In genomic region chr5:125294844-125295243, GRCh38 we compare ENCODE assay signal across 19 cellular contexts.
"Had no signal": no experiment of that assay in that cellular context is flagged by ENCODE, and none has a peak within 500 bp of the region (broad histone marks: within the 10 kb centered on the region; RNA-seq: fewer than 3 reads in every experiment).

No MANE protein-coding gene starts in this region.

- H3K9me3 ChIP-seq: gastrocnemius medialis, heart right ventricle, psoas muscle, sigmoid colon, testis, tibial nerve, upper lobe of right lung, vagina had no signal

- H3K9ac ChIP-seq: parathyroid adenoma had no signal

- H3K27me3 Mint-ChIP-seq: naive thymus-derived CD4-positive, alpha-beta T cell; stimulated activated naive B cell treated with anti-CD40 and anti-IgM and Interleukin-4, amounts not matched to agents 10 μg/mL and 1 μg/mL and 100 μg/mL, for 72 hours; stimulated activated naive CD8-positive, alpha-beta T cell treated with anti-CD3 and anti-CD28 coated beads, Interleukin-15, amount 100 ng/mL, for 72 hours had no signal

- H3K27me3 ChIP-seq: gastrocnemius medialis, heart right ventricle, sigmoid colon, testis, tibial nerve, upper lobe of right lung, vagina had no signal

- H3K36me3 ChIP-seq: gastrocnemius medialis, heart right ventricle, sigmoid colon, tibial nerve, upper lobe of right lung, vagina had no signal

- H3K4me1 Mint-ChIP-seq: naive thymus-derived CD4-positive, alpha-beta T cell; stimulated activated naive CD8-positive, alpha-beta T cell treated with anti-CD3 and anti-CD28 coated beads, Interleukin-15, amount 100 ng/mL, for 72 hours had no signal

- DNase-seq: effector memory CD4-positive, alpha-beta T cell; gastrocnemius medialis; heart right ventricle; hypothalamus; naive thymus-derived CD4-positive, alpha-beta T cell; nephron progenitor cell; psoas muscle; retina; sigmoid colon; stimulated activated CD4-positive, alpha-beta T cell treated with anti-CD3 and anti-CD28 coated beads, Interleukin-2, amount 100 ng/mL, for 24 hours; stimulated activated CD4-positive, alpha-beta T cell treated with anti-CD3 and anti-CD28 coated beads, Interleukin-4, amount 100 ng/mL, for 4 hours; stimulated activated naive B cell treated with anti-CD40 and anti-IgM and Interleukin-4, amounts not matched to agents 10 μg/mL and 1 μg/mL and 100 μg/mL, for 72 hours; stimulated activated naive CD8-positive, alpha-beta T cell treated with anti-CD3 and anti-CD28 coated beads, Interleukin-15, amount 100 ng/mL, for 72 hours; testis; upper lobe of right lung had no signal

- H3K27ac ChIP-seq: gastrocnemius medialis, heart right ventricle, parathyroid adenoma, psoas muscle, sigmoid colon, skin epidermis, testis, tibial nerve, upper lobe of right lung, vagina had no signal

- H3K4me3 ChIP-seq: gastrocnemius medialis, heart right ventricle, psoas muscle, sigmoid colon, skin epidermis, testis, tibial nerve, upper lobe of right lung, vagina had no signal

- H3K4me3 Mint-ChIP-seq: naive thymus-derived CD4-positive, alpha-beta T cell; nephron progenitor cell; stimulated activated naive B cell treated with anti-CD40 and anti-IgM and Interleukin-4, amounts not matched to agents 10 μg/mL and 1 μg/mL and 100 μg/mL, for 72 hours; stimulated activated naive CD8-positive, alpha-beta T cell treated with anti-CD3 and anti-CD28 coated beads, Interleukin-15, amount 100 ng/mL, for 72 hours had no signal

- H2AFZ ChIP-seq: parathyroid adenoma had no signal

- H3K36me3 Mint-ChIP-seq: naive thymus-derived CD4-positive, alpha-beta T cell; stimulated activated naive B cell treated with anti-CD40 and anti-IgM and Interleukin-4, amounts not matched to agents 10 μg/mL and 1 μg/mL and 100 μg/mL, for 72 hours had no signal

- H3K27ac Mint-ChIP-seq: naive thymus-derived CD4-positive, alpha-beta T cell; nephron progenitor cell; stimulated activated naive B cell treated with anti-CD40 and anti-IgM and Interleukin-4, amounts not matched to agents 10 μg/mL and 1 μg/mL and 100 μg/mL, for 72 hours; stimulated activated naive CD8-positive, alpha-beta T cell treated with anti-CD3 and anti-CD28 coated beads, Interleukin-15, amount 100 ng/mL, for 72 hours had no signal

- H3K4me1 ChIP-seq: sigmoid colon, testis, tibial nerve, upper lobe of right lung, vagina had no signal

- H3K79me2 ChIP-seq: parathyroid adenoma had no signal

- H3K9me3 Mint-ChIP-seq: nephron progenitor cell; stimulated activated naive B cell treated with anti-CD40 and anti-IgM and Interleukin-4, amounts not matched to agents 10 μg/mL and 1 μg/mL and 100 μg/mL, for 72 hours; stimulated activated naive CD8-positive, alpha-beta T cell treated with anti-CD3 and anti-CD28 coated beads, Interleukin-15, amount 100 ng/mL, for 72 hours had no signal
